ENCODE assay signal across 8 cellular contexts in the genomic region with DNA sequence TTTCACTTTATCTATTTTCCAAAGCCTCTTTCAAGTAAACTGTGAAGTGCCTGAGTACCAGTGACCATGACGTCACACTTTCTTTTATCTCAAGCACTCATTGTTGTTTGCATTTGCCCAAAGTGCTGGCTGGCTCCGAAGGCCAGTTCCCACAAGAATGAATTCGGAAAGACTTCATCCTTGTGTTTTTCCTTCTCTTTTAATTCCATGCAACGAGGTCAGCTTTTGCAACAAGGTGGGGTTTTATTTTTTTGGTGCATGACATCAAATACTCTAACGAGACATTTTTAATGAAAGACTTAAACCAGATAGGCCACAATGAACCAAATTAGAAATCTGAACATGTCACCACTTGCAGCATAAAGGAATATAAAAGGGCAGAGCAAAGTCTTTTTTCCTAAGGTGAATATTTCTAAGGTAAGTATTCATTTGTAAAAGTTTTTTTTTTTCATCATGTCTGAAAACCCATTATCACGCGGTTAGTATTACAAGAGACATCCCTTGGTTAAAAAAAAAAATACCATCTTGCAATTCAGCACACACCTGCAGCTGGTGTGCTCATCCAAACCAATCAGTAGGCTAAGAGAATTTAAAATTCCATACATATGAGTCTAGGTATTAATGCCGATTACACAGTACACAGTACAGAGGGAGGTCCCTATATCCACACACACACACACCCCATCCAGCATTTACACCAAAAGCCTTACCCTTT. TPM values are rescaled to one million over a fixed set of nuclear protein-coding genes. Genes with fewer than 3 reads are reported as not detected.
DNase-seq lines count a peak whose midpoint lies in the region; FAIRE-seq and TF ChIP-seq lines count a peak whose summit lies in the region.

No MANE protein-coding gene starts in this region.

- H3K27ac ChIP-seq in liver (ENCODE audit: low read depth in 1 of 2, low read length in 2 of 2) = peak overlapping the region in 1 of 2 donors; percentile 62
- H3K27ac ChIP-seq in ascending aorta = no peak overlapping the region

- TF ChIP-seq CTCF in liver (IDR thresholded peaks at IDR 0.05; ENCODE audit: low read depth, low read length, missing input control) (no peak), ascending aorta (IDR thresholded peaks at IDR 0.05) (no peak)

- peak overlapping the region; percentile 24 to 85 for H3K9ac ChIP-seq in liver (ENCODE audit: low read depth in 1 of 2, low read length in 2 of 2)

- H3K27me3 ChIP-seq in liver (ENCODE audit: control insufficient read depth in 4 of 4, insufficient read depth in 4 of 4, low read length in 3 of 4) (no peaks in the 10 kb centered on the region), ascending aorta (no peaks in the 10 kb centered on the region)

- intact Hi-C loops in ascending aorta (cut with DNase I) = no loop called here

- peaks cover 3 to 13% (median 12%) of the 10 kb centered on the region in 4 donors for H3K4me1 ChIP-seq in liver (ENCODE audit: control insufficient read depth in 4 of 4, insufficient read depth in 4 of 4, low read length in 3 of 4)
- peaks cover 8 to 9% of the 10 kb centered on the region in 2 donors for H3K4me1 ChIP-seq in ascending aorta

- 73% methylated on average over 8 of the region's 8 CpGs for WGBS in liver

- no peak for FAIRE-seq in HTR-8/SVneo (lab: Jason Lieb, UNC)

- no peak for TF ChIP-seq RAD21 in liver (IDR thresholded peaks at IDR 0.05)

- H3K4me3 ChIP-seq in liver (ENCODE audit: low read depth in 1 of 3, low read length in 3 of 3) = peak overlapping the region in 2 of 3 donors; percentile 17 to 71
- peak overlapping the region in 1 of 2 donors; percentile 95 for H3K4me3 ChIP-seq in ascending aorta

- H3K9me3 ChIP-seq in liver (ENCODE audit: control insufficient read depth in 4 of 4, low read length in 3 of 4) = no peaks in the 10 kb centered on the region
- no peaks in the 10 kb centered on the region for H3K9me3 ChIP-seq in ascending aorta

- H3K36me3 ChIP-seq in liver (ENCODE audit: control insufficient read depth in 4 of 4, insufficient read depth in 3 of 4, low read depth in 1 of 4, low read length in 3 of 4) (no peaks in the 10 kb centered on the region), ascending aorta (no peaks in the 10 kb centered on the region)

- DNase-seq in Daoy (ENCODE audit: low read depth) (peak; percentile 61), NCI-H146 treated with DMSO at 0.1 percent for 48 hours (lab: John Stamatoyannopoulos, UW; ENCODE audit: unreplicated experiment) (peak; percentile 22), astrocyte of the hippocampus (ENCODE audit: low read depth, low spot score) (peak; percentile 84), ascending aorta (ENCODE audit: low spot score in 2 of 2) (no peak), HTR-8/SVneo (ENCODE audit: insufficient read length, low spot score) (no peak), NOMO-1 treated with dmso at 0.1 percent for 144 hours (lab: John Stamatoyannopoulos, UW; ENCODE audit: unreplicated experiment) (no peak), GDM1 (lab: John Stamatoyannopoulos, UW) (no peak)

TF ChIP-seq in liver, 16 proteins besides CTCF, POLR2A, EP300 and RAD21:
- no peak for TF ChIP-seq NR2F2 (IDR thresholded peaks at IDR 0.05)
- TF ChIP-seq JUND (IDR thresholded peaks at IDR 0.05) = no peak
- no peak for TF ChIP-seq FOXA2 (IDR thresholded peaks at IDR 0.05)
- no peak for TF ChIP-seq FOXA1 (IDR thresholded peaks at IDR 0.05)
TF ChIP-seq in liver: peak in this region for 0.

RNA-seq across cellular contexts. Expression of a gene that starts 2.4 kb away (rescaled TPM):
- 40.4 and 42.6 TPM in 2 replicates for total RNA-seq in Daoy (2014; rRNA removed; shearing (Covaris generic))
- 1 to 10 TPM; 1.4 to 2.8 TPM for total RNA-seq in liver
- polyA plus RNA-seq in liver = 1 to 10 TPM; 1.8 to 2.5 TPM
- 18.8 TPM for total RNA-seq in ascending aorta

Comparison
In these comparisons a context has a peak if more than half of its experiments do, and no peak if none do; other contexts are left out.
1. DNase-seq: peak in Daoy (single experiment), NCI-H146 treated with DMSO at 0.1 percent for 48 hours (single experiment) and astrocyte of the hippocampus (single experiment); none in ascending aorta (0 of 2), HTR-8/SVneo (single experiment), NOMO-1 treated with dmso at 0.1 percent for 144 hours (single experiment) and GDM1 (single experiment).